In genomic region chr10:97540669-97541500, GRCh38 we compare ENCODE assay signal across 14 cellular contexts. TPM values are rescaled to one million over a fixed set of nuclear protein-coding genes. Genes with fewer than 3 reads are reported as not detected.
DNase-seq lines count a peak whose midpoint lies in the region; ATAC-seq and TF ChIP-seq lines count a peak whose summit lies in the region.
"Had no signal": no experiment of that assay in that cellular context is flagged by ENCODE, and none has a peak within 500 bp of the region (broad histone marks: within the 10 kb centered on the region; RNA-seq: fewer than 3 reads in every experiment).

No MANE protein-coding gene starts in this region.

- H3K9me3 ChIP-seq in SK-N-SH: no peaks in the 10 kb centered on the region
- H3K9me3 ChIP-seq in upper lobe of right lung: no peaks in the 10 kb centered on the region

- H3K9me2 ChIP-seq in SK-N-SH: no peaks in the 10 kb centered on the region

- POLR2A ChIA-PET in SK-N-SH (lab: Yijun Ruan, JAX): no interaction called here
- POLR2A ChIA-PET in activated CD4-positive, alpha-beta T cell treated with anti-CD3 and anti-CD28 coated beads for 36 hours (lab: Charles Lee): no interaction called here

- no peaks in the 10 kb centered on the region for H3K27me3 ChIP-seq in SK-N-SH (ENCODE audit: insufficient read depth)
- H3K27me3 ChIP-seq in mesendoderm (ENCODE audit: insufficient read depth, low read length, poor library complexity): no peaks in the 10 kb centered on the region
- H3K27me3 ChIP-seq in upper lobe of right lung: no peaks in the 10 kb centered on the region

- no peaks in the 10 kb centered on the region for H3K27me3 Mint-ChIP-seq in activated CD4-positive, alpha-beta T cell treated with anti-CD3 and anti-CD28 coated beads for 36 hours
- H3K27me3 Mint-ChIP-seq: stimulated activated naive CD8-positive, alpha-beta T cell treated with anti-CD3 and anti-CD28 coated beads, Interleukin-15, Interleukin-2, amounts not matched to agents 100 ng/mL and 50 ng/mL, for 24 hours had no signal

- no peak for TF ChIP-seq RAD21 in SK-N-SH (IDR thresholded peaks at IDR 0.05; ENCODE audit: low read length)

- no peak overlapping the region for H2BK15ac ChIP-seq in mesendoderm (replicated peaks; ENCODE audit: low read depth)

- H3K79me1 ChIP-seq in mesendoderm (ENCODE audit: low read length): peaks cover 8% of the 10 kb centered on the region

- no peak overlapping the region for H3K4me3 ChIP-seq in SK-N-SH (ENCODE audit: low read depth in 2 of 2, low read length in 1 of 2)
- H3K4me3 ChIP-seq in coronary artery: no peak overlapping the region
- H3K4me3 ChIP-seq in mesendoderm (ENCODE audit: low read length): no peak overlapping the region
- no peak overlapping the region for H3K4me3 ChIP-seq in upper lobe of right lung

- peaks cover 31% of the 10 kb centered on the region for H3F3A ChIP-seq in SK-N-SH (replicated peaks; ENCODE audit: insufficient read depth)

- H2AFZ ChIP-seq in SK-N-SH (ENCODE audit: low read depth): no peak overlapping the region

- DNase-seq in SK-N-SH (no peak), coronary artery (ENCODE audit: low spot score) (no peak), mesendoderm (peak; percentile 63), upper lobe of right lung (peak; percentile 66), KG1 (lab: John Stamatoyannopoulos, UW) (no peak), amniotic stem cell (lab: John Stamatoyannopoulos, UW) (no peak)
- DNase-seq in activated CD4-positive, alpha-beta T cell treated with anti-CD3 and anti-CD28 coated beads for 36 hours: no peak
- DNase-seq: 8988T; activated CD4-positive, alpha-beta T cell treated with anti-CD3 and anti-CD28 coated beads for 4 hours; activated naive CD4-positive, alpha-beta T cell treated with anti-CD3 and anti-CD28 coated beads for 36 hours; NCI-H2081 treated with DMSO at 0.1 percent for 48 hours had no signal

- H3K18ac ChIP-seq in mesendoderm (ENCODE audit: low read length): no peak overlapping the region

- no peak overlapping the region for H3K4me2 ChIP-seq in SK-N-SH
- H3K4me2 ChIP-seq in mesendoderm (ENCODE audit: low read length): no peak overlapping the region

- H3K4me1 ChIP-seq in SK-N-SH (ENCODE audit: control insufficient read depth in 1 of 2, insufficient read depth in 2 of 2, low read depth in 1 of 2, low read length in 1 of 2) (peaks cover 16 to 48% of the 10 kb centered on the region in 2 experiments; a peak in 3 of 4 replicates), mesendoderm (ENCODE audit: control insufficient read depth, low read depth, low read length) (peaks cover 7% of the 10 kb centered on the region), upper lobe of right lung (peaks cover 38% of the 10 kb centered on the region)

- H3K4me3 Mint-ChIP-seq in activated CD4-positive, alpha-beta T cell treated with anti-CD3 and anti-CD28 coated beads for 36 hours: no peak overlapping the region
- H3K4me3 Mint-ChIP-seq: activated naive CD4-positive, alpha-beta T cell treated with anti-CD3 and anti-CD28 coated beads for 36 hours; memory B cell; stimulated activated naive CD8-positive, alpha-beta T cell treated with anti-CD3 and anti-CD28 coated beads, Interleukin-15, Interleukin-2, amounts not matched to agents 100 ng/mL and 50 ng/mL, for 24 hours had no signal

- peak overlapping the region; percentile 60 for H3K56ac ChIP-seq in mesendoderm (ENCODE audit: low read length)

- no peak overlapping the region for H4K5ac ChIP-seq in mesendoderm (ENCODE audit: low read length)

- no peak overlapping the region for H2BK120ac ChIP-seq in mesendoderm (ENCODE audit: low read depth, low read length)

- ATAC-seq in SK-N-SH treated with all-trans-retinoic acid at 6 μM for 48 hours (no peak), upper lobe of right lung (no peak)
- no peak for ATAC-seq in activated CD4-positive, alpha-beta T cell treated with anti-CD3 and anti-CD28 coated beads for 36 hours

- WGBS in SK-N-SH (ENCODE audit: low lambda C conversion rate): 93% methylated on average over 10 of the region's 14 CpGs
- no CpG with 5 or more reads among the region's 14 CpGs for whole genome bisulfite sequencing in mesendoderm (ENCODE audit: extremely low coverage, insufficient coverage, low lambda C conversion rate)

- no peak overlapping the region for H2BK5ac ChIP-seq in mesendoderm (ENCODE audit: low read length)

- H3K79me2 ChIP-seq in SK-N-SH (ENCODE audit: insufficient read depth) (peaks cover 64% of the 10 kb centered on the region), mesendoderm (ENCODE audit: control insufficient read depth, insufficient read depth, low read length) (no peaks in the 10 kb centered on the region)

- H2AK5ac ChIP-seq in mesendoderm (ENCODE audit: low read length): peak overlapping the region; percentile 78

- H3K36me3 ChIP-seq in SK-N-SH (replicated peaks in 1 of 2; ENCODE audit: control insufficient read depth in 1 of 2, insufficient read depth in 2 of 2, low read length in 1 of 2): no peaks in the 10 kb centered on the region
- H3K36me3 ChIP-seq in mesendoderm (ENCODE audit: control insufficient read depth, insufficient read depth, low read length): no peaks in the 10 kb centered on the region
- no peaks in the 10 kb centered on the region for H3K36me3 ChIP-seq in upper lobe of right lung

- TF ChIP-seq CTCF in SK-N-SH (IDR thresholded peaks at IDR 0.05): 0 out of 2 replicates have a peak, but pooled peaks have one; percentile 13
- no peak for TF ChIP-seq CTCF in coronary artery (IDR thresholded peaks at IDR 0.05)
- no peak for TF ChIP-seq CTCF in upper lobe of right lung (IDR thresholded peaks at IDR 0.05)

- peaks cover 22% of the 10 kb centered on the region for H3K4me1 Mint-ChIP-seq in activated CD4-positive, alpha-beta T cell treated with anti-CD3 and anti-CD28 coated beads for 36 hours

- TF ChIP-seq EP300 in SK-N-SH (IDR thresholded peaks at IDR 0.05; ENCODE audit: borderline replicate concordance in 1 of 2, low read depth in 1 of 2, low read length in 1 of 2): no peak

- no peak overlapping the region for H3K4ac ChIP-seq in mesendoderm (ENCODE audit: low read depth, low read length)

- peak overlapping the region; percentile 1 for H3K23ac ChIP-seq in mesendoderm (ENCODE audit: low read length)

- no peak overlapping the region for H3K27ac Mint-ChIP-seq in activated CD4-positive, alpha-beta T cell treated with anti-CD3 and anti-CD28 coated beads for 36 hours
- H3K27ac Mint-ChIP-seq: activated naive CD4-positive, alpha-beta T cell treated with anti-CD3 and anti-CD28 coated beads for 36 hours; memory B cell had no signal

- H3K9ac ChIP-seq in SK-N-SH (no peak overlapping the region), mesendoderm (ENCODE audit: low read length) (no peak overlapping the region)

- H4K8ac ChIP-seq in mesendoderm (ENCODE audit: low read depth, low read length): no peak overlapping the region

- H3K27ac ChIP-seq in SK-N-SH (ENCODE audit: low read depth in 2 of 2, low read length in 1 of 2): peak overlapping the region in 1 of 2 experiments; percentile 100; a peak in 2 of 4 replicates
- peak overlapping the region; percentile 55 to 94 for H3K27ac ChIP-seq in coronary artery
- H3K27ac ChIP-seq in mesendoderm (ENCODE audit: low read depth, low read length): no peak overlapping the region
- H3K27ac ChIP-seq in upper lobe of right lung: no peak overlapping the region

- no peaks in the 10 kb centered on the region for H3K9me3 Mint-ChIP-seq in activated CD4-positive, alpha-beta T cell treated with anti-CD3 and anti-CD28 coated beads for 36 hours (ENCODE audit: low read depth)
- H3K9me3 Mint-ChIP-seq: activated naive CD4-positive, alpha-beta T cell treated with anti-CD3 and anti-CD28 coated beads for 36 hours; memory B cell; stimulated activated naive CD8-positive, alpha-beta T cell treated with anti-CD3 and anti-CD28 coated beads, Interleukin-15, Interleukin-2, amounts not matched to agents 100 ng/mL and 50 ng/mL, for 24 hours had no signal

- H3K36me3 Mint-ChIP-seq in activated CD4-positive, alpha-beta T cell treated with anti-CD3 and anti-CD28 coated beads for 36 hours (ENCODE audit: low read depth): no peaks in the 10 kb centered on the region
- H3K36me3 Mint-ChIP-seq: memory B cell had no signal

- intact Hi-C loops in upper lobe of right lung (cut with DNase I): no loop called here
- intact Hi-C loops in activated CD4-positive, alpha-beta T cell treated with anti-CD3 and anti-CD28 coated beads for 36 hours (cut with DNase I, micrococcal nuclease): no loop called here

- CTCF ChIA-PET in SK-N-SH (lab: Yijun Ruan, JAX): interaction anchor here (8.6 kb wide), 1 partner anchor 11 kb away, joined by 61 read pairs; no protein-coding TSS in a partner anchor
- CTCF ChIA-PET in activated CD4-positive, alpha-beta T cell treated with anti-CD3 and anti-CD28 coated beads for 36 hours (lab: Charles Lee): interaction anchor here (11.2 kb wide), 1 partner anchor 12 kb away, joined by 87 read pairs; no protein-coding TSS in a partner anchor

- H4K20me1 ChIP-seq in SK-N-SH (ENCODE audit: insufficient read depth): no peaks in the 10 kb centered on the region

RNA-seq across cellular contexts. Expression of gene ANKRD2, which starts 31.7 kb away (rescaled TPM):
- polyA plus RNA-seq in SK-N-SH (2012; rRNA removed): 0.72 and 0.99 TPM in 2 replicates
- 0.75 and 0.82 TPM in 2 replicates for polyA plus RNA-seq in SK-N-SH (2012; cell fraction: cytosol; rRNA removed)
- 1.6 and 2.2 TPM in 2 replicates for polyA plus RNA-seq in SK-N-SH (2012; cell fraction: nucleus; rRNA removed)
- polyA plus RNA-seq in mesendoderm (2013, experiment 1 of 2): 0.06 TPM
- polyA plus RNA-seq in mesendoderm (2013, experiment 2 of 2): 0.07 TPM
- 0.98 TPM for total RNA-seq in upper lobe of right lung
- not detected for total RNA-seq in activated CD4-positive, alpha-beta T cell treated with anti-CD3 and anti-CD28 coated beads for 36 hours

RNA-seq across cellular contexts. Expression of gene UBTD1, which starts 42.2 kb away (rescaled TPM):
- polyA plus RNA-seq in SK-N-SH (2012; rRNA removed): 37.9 and 38.8 TPM in 2 replicates
- polyA plus RNA-seq in SK-N-SH (2012; cell fraction: cytosol; rRNA removed): 18.2 and 31.1 TPM in 2 replicates
- polyA plus RNA-seq in SK-N-SH (2012; cell fraction: nucleus; rRNA removed): 22.1 and 34.2 TPM in 2 replicates
- polyA plus RNA-seq in mesendoderm (2013, experiment 1 of 2): 14.0 TPM
- polyA plus RNA-seq in mesendoderm (2013, experiment 2 of 2): 13.9 TPM
- 37.5 TPM for total RNA-seq in upper lobe of right lung
- total RNA-seq in activated CD4-positive, alpha-beta T cell treated with anti-CD3 and anti-CD28 coated beads for 36 hours: 1 to 10 TPM; 1.4 to 1.5 TPM

RNA-seq across cellular contexts. Expression of gene MMS19, which starts 42.7 kb away (rescaled TPM):
- 56.9 and 83.9 TPM in 2 replicates for polyA plus RNA-seq in SK-N-SH (2012; rRNA removed)
- 29.5 and 42.8 TPM in 2 replicates for polyA plus RNA-seq in SK-N-SH (2012; cell fraction: cytosol; rRNA removed)
- 176 and 209 TPM in 2 replicates for polyA plus RNA-seq in SK-N-SH (2012; cell fraction: nucleus; rRNA removed)
- 109 TPM for polyA plus RNA-seq in mesendoderm (2013, experiment 1 of 2)
- 111 TPM for polyA plus RNA-seq in mesendoderm (2013, experiment 2 of 2)
- total RNA-seq in upper lobe of right lung: 70.7 TPM
- 100 to 1,000 TPM in 1 of 2 experiments, 10 to 100 TPM in 1; 91.3 to 107 TPM for total RNA-seq in activated CD4-positive, alpha-beta T cell treated with anti-CD3 and anti-CD28 coated beads for 36 hours

RNA-seq across cellular contexts. Expression of gene HOGA1, which starts 43.3 kb away (rescaled TPM):
- 2.9 and 4.8 TPM in 2 replicates for polyA plus RNA-seq in SK-N-SH (2012; rRNA removed)
- 1.9 and 3.0 TPM in 2 replicates for polyA plus RNA-seq in SK-N-SH (2012; cell fraction: cytosol; rRNA removed)
- 5.9 and 9.4 TPM in 2 replicates for polyA plus RNA-seq in SK-N-SH (2012; cell fraction: nucleus; rRNA removed)
- polyA plus RNA-seq in mesendoderm (2013, experiment 1 of 2): 0.34 TPM
- 0.27 TPM for polyA plus RNA-seq in mesendoderm (2013, experiment 2 of 2)
- 2.3 TPM for total RNA-seq in upper lobe of right lung
- not detected for total RNA-seq in activated CD4-positive, alpha-beta T cell treated with anti-CD3 and anti-CD28 coated beads for 36 hours
- total RNA-seq: activated naive CD4-positive, alpha-beta T cell treated with anti-CD3 and anti-CD28 coated beads for 36 hours had no signal

RNA-seq across cellular contexts. Expression of gene C10orf62, which starts 48.6 kb away (rescaled TPM):
- 0.07 and 0.19 TPM in 2 replicates for polyA plus RNA-seq in SK-N-SH (2012; rRNA removed)
- polyA plus RNA-seq in SK-N-SH (2012; cell fraction: cytosol; rRNA removed): 0.05 TPM in 1 of 2 replicates, not detected in the other
- polyA plus RNA-seq in SK-N-SH (2012; cell fraction: nucleus; rRNA removed): 0.56 and 0.96 TPM in 2 replicates
- polyA plus RNA-seq in mesendoderm (2013, experiment 1 of 2): not detected
- polyA plus RNA-seq in mesendoderm (2013, experiment 2 of 2): not detected
- not detected for total RNA-seq in upper lobe of right lung
- not detected for total RNA-seq in activated CD4-positive, alpha-beta T cell treated with anti-CD3 and anti-CD28 coated beads for 36 hours
- total RNA-seq: activated naive CD4-positive, alpha-beta T cell treated with anti-CD3 and anti-CD28 coated beads for 36 hours had no signal

Comparison
In these comparisons a context has a peak if more than half of its experiments do, and no peak if none do; other contexts are left out.
1. DNase-seq: peak in mesendoderm (single experiment) and upper lobe of right lung (single experiment); none in SK-N-SH (single experiment), coronary artery (single experiment), KG1 (single experiment), activated CD4-positive, alpha-beta T cell treated with anti-CD3 and anti-CD28 coated beads for 36 hours (single experiment) and amniotic stem cell (single experiment).
2. H3K27ac ChIP-seq: peak in coronary artery (2 of 2); none in mesendoderm (single experiment) and upper lobe of right lung (single experiment).
3. RNA of gene UBTD1, which starts 42.2 kb away (total RNA-seq): 37.5 TPM in upper lobe of right lung (single experiment); 1.4 to 1.5 TPM in activated CD4-positive, alpha-beta T cell treated with anti-CD3 and anti-CD28 coated beads for 36 hours; every median in the first group is over 10 times any median in the second.